8 cellular contexts compared by ENCODE assay signal in genomic region chr1:204495078-204495753, GRCh38. TPM values are rescaled to one million over a fixed set of nuclear protein-coding genes. Genes with fewer than 3 reads are reported as not detected.
DNase-seq lines count a peak whose midpoint lies in the region; ATAC-seq and TF ChIP-seq lines count a peak whose summit lies in the region.

No MANE protein-coding gene starts in this region.

- CTCF ChIA-PET in AG04450 (lab: Charles Lee) = interaction anchor here (0.6 to 19.8 kb wide), 8 partner anchors 9 to 269 kb away, joined by 3 to 483 read pairs (median 6); no protein-coding TSS in a partner anchor
- CTCF ChIA-PET in activated CD8-positive, alpha-beta T cell treated with anti-CD3 and anti-CD28 coated beads, Interleukin-2, amount 10 ng/mL, durations not matched to agents 7 days and 5 days (lab: Charles Lee) = interaction anchor here (0.8 to 18.9 kb wide), 13 partner anchors 7 to 312 kb away, joined by 3 to 1090 read pairs (median 11); no protein-coding TSS in a partner anchor

- DNase-seq in AG04450 (ENCODE audit: low read depth, low spot score) (no peak), immature natural killer cell (no peak), substantia nigra (lab: John Stamatoyannopoulos, UW) (no peak), mesenteric fat pad (ENCODE audit: low spot score) (no peak)
- DNase-seq in activated CD8-positive, alpha-beta T cell treated with anti-CD3 and anti-CD28 coated beads, Interleukin-2, amount 10 ng/mL, durations not matched to agents 7 days and 5 days = no peak
- DNase-seq in stimulated activated CD4-positive, alpha-beta T cell treated with anti-CD3 and anti-CD28 coated beads, Interleukin-4, amount 100 ng/mL, for 24 hours = no peak

- H3K27me3 Mint-ChIP-seq in activated CD8-positive, alpha-beta T cell treated with anti-CD3 and anti-CD28 coated beads, Interleukin-2, amount 10 ng/mL, durations not matched to agents 7 days and 5 days (ENCODE audit: low read depth) = peaks cover 2% of the 10 kb centered on the region
- peaks cover 0 to 10% (median 6%) of the 10 kb centered on the region in 3 donors for H3K27me3 Mint-ChIP-seq in immature natural killer cell (ENCODE audit: low read depth in 3 of 3)

- H3K9me3 Mint-ChIP-seq in activated CD8-positive, alpha-beta T cell treated with anti-CD3 and anti-CD28 coated beads, Interleukin-2, amount 10 ng/mL, durations not matched to agents 7 days and 5 days (ENCODE audit: insufficient read depth) = no peaks in the 10 kb centered on the region
- H3K9me3 Mint-ChIP-seq in immature natural killer cell = no peaks in the 10 kb centered on the region

- TF ChIP-seq CTCF in AG04450 (IDR thresholded peaks at IDR 0.05; ENCODE audit: low read depth, low read length) = no peak

- no peaks in the 10 kb centered on the region for H3K36me3 Mint-ChIP-seq in activated CD8-positive, alpha-beta T cell treated with anti-CD3 and anti-CD28 coated beads, Interleukin-2, amount 10 ng/mL, durations not matched to agents 7 days and 5 days (ENCODE audit: low read depth)
- H3K36me3 Mint-ChIP-seq in immature natural killer cell = no peaks in the 10 kb centered on the region

- H3K4me3 ChIP-seq in AG04450 (ENCODE audit: low read depth, low read length) = peak overlapping the region; percentile 87

- H3K27ac Mint-ChIP-seq in activated CD8-positive, alpha-beta T cell treated with anti-CD3 and anti-CD28 coated beads, Interleukin-2, amount 10 ng/mL, durations not matched to agents 7 days and 5 days = peak overlapping the region; percentile 80
- peak overlapping the region; percentile 81 to 93 (median 90) for H3K27ac Mint-ChIP-seq in immature natural killer cell

- H3K27ac ChIP-seq in AG04450 (ENCODE audit: low read depth, low read length) (no peak overlapping the region), substantia nigra (ENCODE audit: low read depth, low read length, poor library complexity, severe bottlenecking) (peak overlapping the region; percentile 97)

- H3K4me3 Mint-ChIP-seq in activated CD8-positive, alpha-beta T cell treated with anti-CD3 and anti-CD28 coated beads, Interleukin-2, amount 10 ng/mL, durations not matched to agents 7 days and 5 days = peak overlapping the region; percentile 77
- H3K4me3 Mint-ChIP-seq in immature natural killer cell = peak overlapping the region; percentile 89 to 98 (median 95)

- peaks cover 55% of the 10 kb centered on the region for H3K4me1 Mint-ChIP-seq in activated CD8-positive, alpha-beta T cell treated with anti-CD3 and anti-CD28 coated beads, Interleukin-2, amount 10 ng/mL, durations not matched to agents 7 days and 5 days (ENCODE audit: low read depth)
- H3K4me1 Mint-ChIP-seq in immature natural killer cell = peaks cover 39 to 41% of the 10 kb centered on the region in 2 donors

- POLR2A ChIA-PET in AG04450 (lab: Yijun Ruan, JAX) = interaction anchor here (0.7 kb wide), 1 partner anchor 11 kb away, joined by 3 read pairs; no protein-coding TSS in a partner anchor
- POLR2A ChIA-PET in activated CD8-positive, alpha-beta T cell treated with anti-CD3 and anti-CD28 coated beads, Interleukin-2, amount 10 ng/mL, durations not matched to agents 7 days and 5 days (lab: Charles Lee) = interaction anchor here (0.6 to 3.4 kb wide), 11 partner anchors 11 to 250 kb away, joined by 3 to 27 read pairs (median 5); partner anchors contain the start of gene MDM4

- no peaks in the 10 kb centered on the region for H3K9me3 ChIP-seq in AG04450 (ENCODE audit: control insufficient read depth, insufficient read depth, low read length)

- peaks cover 14% of the 10 kb centered on the region for H3K27me3 ChIP-seq in AG04450 (ENCODE audit: control insufficient read depth, insufficient read depth, low read length)

- ATAC-seq in GM19035 (IDR thresholded peaks at IDR 0.05; ENCODE audit: unreplicated experiment) (peak; percentile 41), HG03280 (IDR thresholded peaks at IDR 0.05; ENCODE audit: unreplicated experiment) (peak; percentile 36)
- peak; percentile 43 for ATAC-seq in activated CD8-positive, alpha-beta T cell treated with anti-CD3 and anti-CD28 coated beads, Interleukin-2, amount 10 ng/mL, durations not matched to agents 7 days and 5 days

RNA-seq across cellular contexts. Expression of gene PIK3C2B, which starts 0.6 kb away (rescaled TPM):
- polyA plus RNA-seq in AG04450 (2011; rRNA removed) (4.9 and 6.3 TPM in 2 replicates), immature natural killer cell (1 to 10 TPM in 2 of 3 donors, not detected in 1; 1.4 to 2.3 TPM)
- 16.2 and 16.9 TPM in 2 replicates for polyA minus RNA-seq in AG04450 (2011; rRNA and poly(A)+ RNA removed)
- total RNA-seq in activated CD8-positive, alpha-beta T cell treated with anti-CD3 and anti-CD28 coated beads, Interleukin-2, amount 10 ng/mL, durations not matched to agents 7 days and 5 days = 10 to 100 TPM; 26.2 to 28.4 TPM
- total RNA-seq in mesenteric fat pad = 47.1 TPM

RNA-seq across cellular contexts. Expression of gene MDM4, which starts 21.0 kb away (rescaled TPM):
- polyA plus RNA-seq in AG04450 (2011; rRNA removed) (16.3 and 21.4 TPM in 2 replicates), immature natural killer cell (10 to 100 TPM in 1 of 3 donors, 1 to 10 TPM in 2; 4.6 to 22.6 (median 8.3) TPM)
- 31.4 and 53.9 TPM in 2 replicates for polyA minus RNA-seq in AG04450 (2011; rRNA and poly(A)+ RNA removed)
- total RNA-seq in activated CD8-positive, alpha-beta T cell treated with anti-CD3 and anti-CD28 coated beads, Interleukin-2, amount 10 ng/mL, durations not matched to agents 7 days and 5 days = 10 to 100 TPM; 72.2 to 72.4 TPM
- 88.5 TPM for total RNA-seq in mesenteric fat pad
